ENCODE assay signal across 3 cellular contexts in the genomic region with DNA sequence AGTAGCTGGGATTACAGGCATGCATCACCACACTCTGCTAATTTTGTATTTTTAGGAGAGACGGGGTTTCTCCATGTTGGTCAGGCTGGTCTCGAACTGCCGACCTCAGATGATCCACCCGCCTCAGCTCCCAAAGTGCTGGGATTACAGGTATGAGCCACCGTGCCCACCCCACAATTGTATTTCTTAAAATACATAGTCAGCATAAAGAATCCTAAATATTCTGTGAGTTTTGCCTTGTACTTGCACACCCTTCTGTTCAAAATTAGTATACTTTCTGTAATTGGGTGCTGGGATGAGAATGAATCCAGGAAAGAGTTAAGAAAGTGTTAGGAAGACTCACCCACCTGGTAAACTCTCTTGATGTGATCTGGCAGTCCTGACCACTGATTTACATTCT.
A peak's percentile ranks its signal among the peaks of the same experiment; 100 is the strongest.
TF ChIP-seq lines count a peak whose summit lies in the region.

No MANE protein-coding gene starts in this region.

TF ChIP-seq in HepG2, 621 proteins besides CTCF, POLR2A, EP300 and RAD21:
- TF ChIP-seq, protein P1, sequence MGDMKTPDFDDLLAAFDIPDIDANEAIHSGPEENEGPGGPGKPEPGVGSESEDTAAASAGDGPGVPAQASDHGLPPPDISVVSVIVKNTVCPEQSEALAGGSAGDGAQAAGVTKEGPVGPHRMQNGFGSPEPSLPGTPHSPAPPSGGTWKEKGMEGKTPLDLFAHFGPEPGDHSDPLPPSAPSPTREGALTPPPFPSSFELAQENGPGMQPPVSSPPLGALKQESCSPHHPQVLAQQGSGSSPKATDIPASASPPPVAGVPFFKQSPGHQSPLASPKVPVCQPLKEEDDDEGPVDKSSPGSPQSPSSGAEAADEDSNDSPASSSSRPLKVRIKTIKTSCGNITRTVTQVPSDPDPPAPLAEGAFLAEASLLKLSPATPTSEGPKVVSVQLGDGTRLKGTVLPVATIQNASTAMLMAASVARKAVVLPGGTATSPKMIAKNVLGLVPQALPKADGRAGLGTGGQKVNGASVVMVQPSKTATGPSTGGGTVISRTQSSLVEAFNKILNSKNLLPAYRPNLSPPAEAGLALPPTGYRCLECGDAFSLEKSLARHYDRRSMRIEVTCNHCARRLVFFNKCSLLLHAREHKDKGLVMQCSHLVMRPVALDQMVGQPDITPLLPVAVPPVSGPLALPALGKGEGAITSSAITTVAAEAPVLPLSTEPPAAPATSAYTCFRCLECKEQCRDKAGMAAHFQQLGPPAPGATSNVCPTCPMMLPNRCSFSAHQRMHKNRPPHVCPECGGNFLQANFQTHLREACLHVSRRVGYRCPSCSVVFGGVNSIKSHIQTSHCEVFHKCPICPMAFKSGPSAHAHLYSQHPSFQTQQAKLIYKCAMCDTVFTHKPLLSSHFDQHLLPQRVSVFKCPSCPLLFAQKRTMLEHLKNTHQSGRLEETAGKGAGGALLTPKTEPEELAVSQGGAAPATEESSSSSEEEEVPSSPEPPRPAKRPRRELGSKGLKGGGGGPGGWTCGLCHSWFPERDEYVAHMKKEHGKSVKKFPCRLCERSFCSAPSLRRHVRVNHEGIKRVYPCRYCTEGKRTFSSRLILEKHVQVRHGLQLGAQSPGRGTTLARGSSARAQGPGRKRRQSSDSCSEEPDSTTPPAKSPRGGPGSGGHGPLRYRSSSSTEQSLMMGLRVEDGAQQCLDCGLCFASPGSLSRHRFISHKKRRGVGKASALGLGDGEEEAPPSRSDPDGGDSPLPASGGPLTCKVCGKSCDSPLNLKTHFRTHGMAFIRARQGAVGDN (CRISPR knock-in tag; IDR thresholded peaks at IDR 0.05), result no peak
- TF ChIP-seq RFX1 (IDR thresholded peaks at IDR 0.05), result no peak
- TF ChIP-seq MAFK (conservative IDR thresholded peaks at IDR 0.05 in 1 of 2, IDR thresholded peaks at IDR 0.05 in 1 of 2; ENCODE audit: low read length in 2 of 2), result peak; percentile 57 to 80
- TF ChIP-seq MAFF (IDR thresholded peaks at IDR 0.05; ENCODE audit: low read depth, low read length), result peak; percentile 65

TF ChIP-seq in IMR-90, 13 proteins besides CTCF, POLR2A, EP300 and RAD21:
- TF ChIP-seq, protein P2, sequence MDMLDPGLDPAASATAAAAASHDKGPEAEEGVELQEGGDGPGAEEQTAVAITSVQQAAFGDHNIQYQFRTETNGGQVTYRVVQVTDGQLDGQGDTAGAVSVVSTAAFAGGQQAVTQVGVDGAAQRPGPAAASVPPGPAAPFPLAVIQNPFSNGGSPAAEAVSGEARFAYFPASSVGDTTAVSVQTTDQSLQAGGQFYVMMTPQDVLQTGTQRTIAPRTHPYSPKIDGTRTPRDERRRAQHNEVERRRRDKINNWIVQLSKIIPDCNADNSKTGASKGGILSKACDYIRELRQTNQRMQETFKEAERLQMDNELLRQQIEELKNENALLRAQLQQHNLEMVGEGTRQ (IDR thresholded peaks at IDR 0.05; ENCODE audit: low read depth, low read length), result no peak
- no peak for TF ChIP-seq MAZ (IDR thresholded peaks at IDR 0.05; ENCODE audit: borderline replicate concordance, low read depth, low read length)
- no peak for TF ChIP-seq SMC3 (IDR thresholded peaks at IDR 0.05; ENCODE audit: low read depth, low read length)
- no peak for TF ChIP-seq MXI1 (IDR thresholded peaks at IDR 0.05; ENCODE audit: borderline replicate concordance, low read depth, low read length)
- TF ChIP-seq NFE2L2 (IDR thresholded peaks at IDR 0.05; ENCODE audit: low read depth, low read length), result no peak
- peak; percentile 50; the same call in 1 of the 2 replicates for TF ChIP-seq MAFK (IDR thresholded peaks at IDR 0.05; ENCODE audit: low read depth, low read length)

TF ChIP-seq in K562, 482 proteins besides CTCF, POLR2A, EP300 and RAD21:
- TF ChIP-seq RBM14 (IDR thresholded peaks at IDR 0.05; ENCODE audit: borderline replicate concordance, insufficient read depth, low read depth, low read length) (no peak), ZNF316 (IDR thresholded peaks at IDR 0.05) (peak; percentile 21; the same call in 1 of the 2 replicates), MAFF (IDR thresholded peaks at IDR 0.05; ENCODE audit: low read length) (no peak)
- TF ChIP-seq, protein P3, sequence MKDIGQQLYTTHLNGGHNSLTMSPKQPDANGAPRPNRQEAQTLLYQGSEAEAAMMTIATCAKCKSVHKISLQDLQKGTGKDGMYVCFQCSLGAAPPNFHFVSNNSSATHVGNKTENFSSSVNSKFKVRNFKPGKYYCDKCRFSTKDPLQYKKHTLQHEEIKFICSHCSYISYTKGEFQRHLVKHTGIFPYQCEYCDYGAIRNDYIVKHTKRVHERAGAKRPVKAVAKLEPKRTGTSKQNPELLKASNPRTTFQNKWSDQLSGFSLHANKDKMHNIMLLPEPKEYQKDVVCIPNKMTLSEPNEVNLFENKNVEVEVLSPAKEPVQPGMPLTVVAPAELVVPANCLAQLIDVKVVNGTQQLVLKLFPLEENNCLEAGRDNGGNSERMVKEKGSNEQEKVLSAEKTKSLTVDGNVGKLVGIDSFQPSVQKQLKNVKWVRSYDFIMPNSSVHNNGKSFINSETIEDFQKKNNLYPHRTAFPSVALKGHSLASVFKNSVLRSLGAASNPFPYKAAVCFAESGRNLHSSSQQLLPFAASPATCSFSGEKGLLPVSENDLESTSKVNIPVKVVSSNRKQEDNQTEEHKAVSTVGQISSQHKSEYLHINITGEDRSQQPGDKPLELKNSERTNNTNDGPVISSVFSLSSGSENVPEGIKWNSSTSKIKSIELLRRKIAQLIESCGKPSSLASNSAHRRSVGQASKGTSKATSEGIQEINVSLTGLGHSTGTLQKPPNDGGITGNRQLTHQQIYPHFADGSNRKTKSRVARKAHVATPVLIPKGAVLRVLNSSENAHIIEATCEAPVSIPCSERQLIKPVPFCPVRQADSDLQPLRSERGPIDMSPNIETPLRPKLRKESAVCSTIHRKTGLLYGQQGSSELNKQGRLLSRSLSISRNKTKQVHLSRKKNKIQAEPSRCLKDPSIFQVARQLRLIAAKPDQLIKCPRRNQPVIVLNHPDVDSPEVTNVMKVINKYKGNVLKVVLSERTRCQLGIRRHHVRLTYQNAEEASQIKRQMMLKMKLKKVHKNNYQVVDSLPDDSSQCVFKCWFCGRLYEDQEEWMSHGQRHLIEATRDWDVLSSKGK (CRISPR knock-in tag; IDR thresholded peaks at IDR 0.05), result no peak
- TF ChIP-seq, protein P4, sequence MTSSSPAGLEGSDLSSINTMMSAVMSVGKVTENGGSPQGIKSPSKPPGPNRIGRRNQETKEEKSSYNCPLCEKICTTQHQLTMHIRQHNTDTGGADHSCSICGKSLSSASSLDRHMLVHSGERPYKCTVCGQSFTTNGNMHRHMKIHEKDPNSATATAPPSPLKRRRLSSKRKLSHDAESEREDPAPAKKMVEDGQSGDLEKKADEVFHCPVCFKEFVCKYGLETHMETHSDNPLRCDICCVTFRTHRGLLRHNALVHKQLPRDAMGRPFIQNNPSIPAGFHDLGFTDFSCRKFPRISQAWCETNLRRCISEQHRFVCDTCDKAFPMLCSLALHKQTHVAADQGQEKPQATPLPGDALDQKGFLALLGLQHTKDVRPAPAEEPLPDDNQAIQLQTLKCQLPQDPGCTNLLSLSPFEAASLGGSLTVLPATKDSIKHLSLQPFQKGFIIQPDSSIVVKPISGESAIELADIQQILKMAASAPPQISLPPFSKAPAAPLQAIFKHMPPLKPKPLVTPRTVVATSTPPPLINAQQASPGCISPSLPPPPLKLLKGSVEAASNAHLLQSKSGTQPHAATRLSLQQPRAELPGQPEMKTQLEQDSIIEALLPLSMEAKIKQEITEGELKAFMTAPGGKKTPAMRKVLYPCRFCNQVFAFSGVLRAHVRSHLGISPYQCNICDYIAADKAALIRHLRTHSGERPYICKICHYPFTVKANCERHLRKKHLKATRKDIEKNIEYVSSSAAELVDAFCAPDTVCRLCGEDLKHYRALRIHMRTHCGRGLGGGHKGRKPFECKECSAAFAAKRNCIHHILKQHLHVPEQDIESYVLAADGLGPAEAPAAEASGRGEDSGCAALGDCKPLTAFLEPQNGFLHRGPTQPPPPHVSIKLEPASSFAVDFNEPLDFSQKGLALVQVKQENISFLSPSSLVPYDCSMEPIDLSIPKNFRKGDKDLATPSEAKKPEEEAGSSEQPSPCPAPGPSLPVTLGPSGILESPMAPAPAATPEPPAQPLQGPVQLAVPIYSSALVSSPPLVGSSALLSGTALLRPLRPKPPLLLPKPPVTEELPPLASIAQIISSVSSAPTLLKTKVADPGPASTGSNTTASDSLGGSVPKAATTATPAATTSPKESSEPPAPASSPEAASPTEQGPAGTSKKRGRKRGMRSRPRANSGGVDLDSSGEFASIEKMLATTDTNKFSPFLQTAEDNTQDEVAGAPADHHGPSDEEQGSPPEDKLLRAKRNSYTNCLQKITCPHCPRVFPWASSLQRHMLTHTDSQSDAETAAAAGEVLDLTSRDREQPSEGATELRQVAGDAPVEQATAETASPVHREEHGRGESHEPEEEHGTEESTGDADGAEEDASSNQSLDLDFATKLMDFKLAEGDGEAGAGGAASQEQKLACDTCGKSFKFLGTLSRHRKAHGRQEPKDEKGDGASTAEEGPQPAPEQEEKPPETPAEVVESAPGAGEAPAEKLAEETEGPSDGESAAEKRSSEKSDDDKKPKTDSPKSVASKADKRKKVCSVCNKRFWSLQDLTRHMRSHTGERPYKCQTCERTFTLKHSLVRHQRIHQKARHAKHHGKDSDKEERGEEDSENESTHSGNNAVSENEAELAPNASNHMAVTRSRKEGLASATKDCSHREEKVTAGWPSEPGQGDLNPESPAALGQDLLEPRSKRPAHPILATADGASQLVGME (CRISPR knock-in tag; IDR thresholded peaks at IDR 0.05), result no peak
- TF ChIP-seq, protein P5, sequence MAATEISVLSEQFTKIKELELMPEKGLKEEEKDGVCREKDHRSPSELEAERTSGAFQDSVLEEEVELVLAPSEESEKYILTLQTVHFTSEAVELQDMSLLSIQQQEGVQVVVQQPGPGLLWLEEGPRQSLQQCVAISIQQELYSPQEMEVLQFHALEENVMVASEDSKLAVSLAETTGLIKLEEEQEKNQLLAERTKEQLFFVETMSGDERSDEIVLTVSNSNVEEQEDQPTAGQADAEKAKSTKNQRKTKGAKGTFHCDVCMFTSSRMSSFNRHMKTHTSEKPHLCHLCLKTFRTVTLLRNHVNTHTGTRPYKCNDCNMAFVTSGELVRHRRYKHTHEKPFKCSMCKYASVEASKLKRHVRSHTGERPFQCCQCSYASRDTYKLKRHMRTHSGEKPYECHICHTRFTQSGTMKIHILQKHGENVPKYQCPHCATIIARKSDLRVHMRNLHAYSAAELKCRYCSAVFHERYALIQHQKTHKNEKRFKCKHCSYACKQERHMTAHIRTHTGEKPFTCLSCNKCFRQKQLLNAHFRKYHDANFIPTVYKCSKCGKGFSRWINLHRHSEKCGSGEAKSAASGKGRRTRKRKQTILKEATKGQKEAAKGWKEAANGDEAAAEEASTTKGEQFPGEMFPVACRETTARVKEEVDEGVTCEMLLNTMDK (IDR thresholded peaks at IDR 0.05; ENCODE audit: borderline replicate concordance, insufficient read depth, low read depth, low read length, poor library complexity, severe bottlenecking), result no peak
TF ChIP-seq in K562: peak in this region for 1.
